ENCODE assay signal across 23 cellular contexts in the genomic region with DNA sequence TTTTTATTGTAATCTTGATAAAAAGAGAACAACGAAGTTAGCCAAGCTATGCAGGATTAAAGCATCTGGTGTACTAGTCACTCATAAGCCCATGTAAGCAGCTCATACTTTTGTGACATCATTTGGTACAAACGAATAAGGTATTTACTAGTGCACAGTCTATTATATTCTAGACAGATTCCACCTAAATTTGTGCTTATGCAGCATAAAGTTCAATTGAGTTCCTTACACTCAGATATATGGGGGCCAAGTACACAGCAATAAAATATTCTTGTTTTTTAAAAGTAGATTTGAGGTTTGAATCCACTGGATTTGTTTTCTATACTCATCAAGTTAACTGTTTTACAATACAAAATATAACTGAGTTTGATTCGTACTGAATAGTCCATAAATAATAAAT.
DNase-seq lines count a peak whose midpoint lies in the region; ATAC-seq, FAIRE-seq and TF ChIP-seq lines count a peak whose summit lies in the region.
"Had no signal": no experiment of that assay in that cellular context is flagged by ENCODE, and none has a peak within 500 bp of the region (broad histone marks: within the 10 kb centered on the region; RNA-seq: fewer than 3 reads in every experiment).

No MANE protein-coding gene starts in this region.

- no peaks in the 10 kb centered on the region for H3K79me1 ChIP-seq in IMR-90 (ENCODE audit: low read depth in 1 of 2, low read length in 2 of 2)

- no peak overlapping the region for H2AFZ ChIP-seq in IMR-90 (replicated peaks; ENCODE audit: low read length, poor library complexity)

- H3K4me1 ChIP-seq in A549 (0 out of 3 replicates have a peak, but pooled peaks cover 3% of the 10 kb centered on the region), IMR-90 (ENCODE audit: control insufficient read depth, insufficient read depth, low read length) (no peaks in the 10 kb centered on the region)
- H3K4me1 ChIP-seq: Caco-2 had no signal

- WGBS in A549 (ENCODE audit: missing lambda C conversion rate), result 0% methylated on average over 3 of the region's 3 CpGs
- 60% methylated on average over 1 of the region's 3 CpGs; no CpG with 5 or more reads in 1 of the 2 experiments for WGBS in IMR-90 (ENCODE audit: extremely low coverage in 2 of 2, insufficient read length in 1 of 2), 2 experiments

- dilution Hi-C loops in IMR-90 (cut with HindIII; ENCODE audit: low sequenced_read_pairs, unreplicated experiment), result no loop called here

- no peak overlapping the region for H2BK120ac ChIP-seq in IMR-90 (ENCODE audit: low read depth, low read length)

- intact Hi-C loops in IMR-90 (cut with micrococcal nuclease), result no loop called here

- TF ChIP-seq CTCF in A549 (IDR thresholded peaks at IDR 0.05) (no peak), IMR-90 (conservative IDR thresholded peaks at IDR 0.05; ENCODE audit: low read depth, low read length) (no peak), retinal pigment epithelial cell (conservative IDR thresholded peaks at IDR 0.05; ENCODE audit: low read depth, low read length) (no peak)

- no peak overlapping the region for H4K91ac ChIP-seq in IMR-90 (ENCODE audit: insufficient read depth, low read depth, low read length)

- H3K36me3 ChIP-seq in IMR-90 (ENCODE audit: control insufficient read depth, insufficient read depth, low read length), result no peaks in the 10 kb centered on the region
- H3K36me3 ChIP-seq: BLaER1 treated with 17β-estradiol and CSF1 and Interleukin-3, amounts not matched to agents 10 nM and 100 nM had no signal

- H3K9me3 ChIP-seq in A549, result no peaks in the 10 kb centered on the region
- 0 out of 2 replicates have a peak, but pooled peaks cover 2% of the 10 kb centered on the region for H3K9me3 ChIP-seq in IMR-90 (ENCODE audit: control insufficient read depth, insufficient read depth, low read length)
- H3K9me3 ChIP-seq: Caco-2 had no signal

- CTCF ChIA-PET in A549 (lab: Yijun Ruan, JAX), result interaction anchor here (0.5 kb wide), 1 partner anchor 173 kb away, joined by 3 read pairs; no protein-coding TSS in a partner anchor
- CTCF ChIA-PET in IMR-90 (lab: Yijun Ruan, JAX), result no interaction called here

- no peak overlapping the region for H3K14ac ChIP-seq in IMR-90 (replicated peaks; ENCODE audit: low read depth, low read length)

- in situ Hi-C loops in IMR-90 (cut with MboI; ENCODE audit: low sequenced_read_pairs), result no loop called here

- H2BK15ac ChIP-seq in IMR-90 (ENCODE audit: low read depth, low read length), result no peak overlapping the region

- TF ChIP-seq EP300 in A549 (IDR thresholded peaks at IDR 0.05), result no peak

- no peak overlapping the region for H3K56ac ChIP-seq in IMR-90 (ENCODE audit: extremely low read depth, insufficient read depth, low read length)

- H4K5ac ChIP-seq in IMR-90 (ENCODE audit: low read depth, low read length), result no peak overlapping the region

- POLR2A ChIA-PET in A549 (lab: Yijun Ruan, JAX) (no interaction called here), IMR-90 (lab: Charles Lee; ENCODE audit: unreplicated experiment) (no interaction called here)

- no peak overlapping the region for H2BK20ac ChIP-seq in IMR-90 (ENCODE audit: low read depth, low read length)

- TF ChIP-seq POLR2A in A549 (IDR thresholded peaks at IDR 0.05; ENCODE audit: low read length) (no peak), IMR-90 (IDR thresholded peaks at IDR 0.05; ENCODE audit: low read depth, low read length) (no peak)

- no peak overlapping the region for H3K4me2 ChIP-seq in A549
- no peak overlapping the region for H3K4me2 ChIP-seq in IMR-90 (ENCODE audit: low read depth, low read length)

- no peaks in the 10 kb centered on the region for H3K9me1 ChIP-seq in IMR-90 (ENCODE audit: insufficient read depth, low read length)

- no TSS peak for BruUV-seq in IMR-90 (replicated peaks; lab: Mats Ljungman, UMichigan)

- H3K23ac ChIP-seq in IMR-90 (ENCODE audit: low read depth, low read length), result no peak overlapping the region

- DNase-seq in A549 (ENCODE audit: low read depth in 1 of 2, low spot score in 1 of 2), result no peak
- DNase-seq in IMR-90, result no peak
- DNase-seq in retinal pigment epithelial cell (ENCODE audit: low read depth), result peak; percentile 54
- DNase-seq in NCI-H2227 (lab: John Stamatoyannopoulos, UW; ENCODE audit: unreplicated experiment), result no peak
- DNase-seq: 8988T; AML-193; Caco-2; CD4-positive, alpha-beta T cell; CD8-positive, alpha-beta T cell; DMS 273 treated with DMSO at 0.1 percent for 48 hours; DMS153; DMS53; DMS79; DND-41; EL; GDM1 had no signal

- no peak overlapping the region for H3K4me3 ChIP-seq in A549
- H3K4me3 ChIP-seq in IMR-90 (ENCODE audit: insufficient read depth, low read depth, low read length), result no peak overlapping the region
- no peak overlapping the region for H3K4me3 ChIP-seq in retinal pigment epithelial cell (ENCODE audit: low read length)
- H3K4me3 ChIP-seq: BLaER1 treated with 17β-estradiol and CSF1 and Interleukin-3, amounts not matched to agents 10 nM and 100 nM; GM12878 had no signal

- ATAC-seq in A549 (no peak), IMR-90 (ENCODE audit: low read depth) (no peak), GM18502 (IDR thresholded peaks at IDR 0.05; ENCODE audit: poor library complexity, unreplicated experiment) (no peak)
- ATAC-seq: CD8-positive, alpha-beta T cell; GM12878 had no signal

- H4K20me1 ChIP-seq in IMR-90 (ENCODE audit: insufficient read depth, low read length), result no peaks in the 10 kb centered on the region
- H4K20me1 ChIP-seq: BLaER1 treated with 17β-estradiol and CSF1 and Interleukin-3, amounts not matched to agents 10 nM and 100 nM had no signal

- no peak for TF ChIP-seq RAD21 in A549 (conservative IDR thresholded peaks at IDR 0.05 in 1 of 2, IDR thresholded peaks at IDR 0.05 in 1 of 2)
- TF ChIP-seq RAD21 in IMR-90 (IDR thresholded peaks at IDR 0.05; ENCODE audit: low read length), result no peak

- H3K27me3 ChIP-seq in IMR-90 (ENCODE audit: control insufficient read depth, insufficient read depth, low read length), result no peaks in the 10 kb centered on the region
- H3K27me3 ChIP-seq: BLaER1 treated with 17β-estradiol and CSF1 and Interleukin-3, amounts not matched to agents 10 nM and 100 nM had no signal

- FAIRE-seq in A549 (lab: Jason Lieb, UNC), result no peak
- FAIRE-seq: A204.1, GM12878, GM12892, GM19239 had no signal

- no peak overlapping the region for H2AK9ac ChIP-seq in IMR-90 (replicated peaks; ENCODE audit: low read depth, low read length, poor library complexity)

- no peak overlapping the region for H2AK5ac ChIP-seq in IMR-90 (ENCODE audit: low read depth, low read length)

- no peak overlapping the region for H3K4ac ChIP-seq in IMR-90 (ENCODE audit: low read depth, low read length)

- no peak overlapping the region for H4K8ac ChIP-seq in IMR-90 (ENCODE audit: low read depth in 2 of 2, low read length in 2 of 2)

- H3K9ac ChIP-seq in IMR-90 (ENCODE audit: low read depth, low read length), result no peak overlapping the region
- H3K9ac ChIP-seq: BLaER1 treated with 17β-estradiol and CSF1 and Interleukin-3, amounts not matched to agents 10 nM and 100 nM had no signal

- H3K27ac ChIP-seq in A549 (no peak overlapping the region), IMR-90 (ENCODE audit: insufficient read depth, low read length) (no peak overlapping the region)
- H3K27ac ChIP-seq: C4-2B had no signal

- H3K18ac ChIP-seq in IMR-90 (ENCODE audit: low read depth, low read length), result no peak overlapping the region

- no peak overlapping the region for H2BK5ac ChIP-seq in IMR-90 (ENCODE audit: low read depth, low read length, poor library complexity, severe bottlenecking)

TF ChIP-seq in A549, 52 proteins besides CTCF, POLR2A, EP300 and RAD21:
- peak; percentile 62 for TF ChIP-seq MAFK (IDR thresholded peaks at IDR 0.05; ENCODE audit: partially characterized antibody)
- TF ChIP-seq, protein P1, sequence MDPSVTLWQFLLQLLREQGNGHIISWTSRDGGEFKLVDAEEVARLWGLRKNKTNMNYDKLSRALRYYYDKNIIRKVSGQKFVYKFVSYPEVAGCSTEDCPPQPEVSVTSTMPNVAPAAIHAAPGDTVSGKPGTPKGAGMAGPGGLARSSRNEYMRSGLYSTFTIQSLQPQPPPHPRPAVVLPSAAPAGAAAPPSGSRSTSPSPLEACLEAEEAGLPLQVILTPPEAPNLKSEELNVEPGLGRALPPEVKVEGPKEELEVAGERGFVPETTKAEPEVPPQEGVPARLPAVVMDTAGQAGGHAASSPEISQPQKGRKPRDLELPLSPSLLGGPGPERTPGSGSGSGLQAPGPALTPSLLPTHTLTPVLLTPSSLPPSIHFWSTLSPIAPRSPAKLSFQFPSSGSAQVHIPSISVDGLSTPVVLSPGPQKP (IDR thresholded peaks at IDR 0.05; ENCODE audit: low read depth, low read length), result no peak
- TF ChIP-seq, protein P2, sequence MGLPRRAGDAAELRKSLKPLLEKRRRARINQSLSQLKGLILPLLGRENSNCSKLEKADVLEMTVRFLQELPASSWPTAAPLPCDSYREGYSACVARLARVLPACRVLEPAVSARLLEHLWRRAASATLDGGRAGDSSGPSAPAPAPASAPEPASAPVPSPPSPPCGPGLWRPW (IDR thresholded peaks at IDR 0.05), result no peak
- TF ChIP-seq JUNB (IDR thresholded peaks at IDR 0.05), result no peak

TF ChIP-seq in IMR-90, 13 proteins besides CTCF, POLR2A, EP300 and RAD21:
- no peak for TF ChIP-seq FOS (IDR thresholded peaks at IDR 0.05; ENCODE audit: low read depth, low read length)
- TF ChIP-seq MAFK (IDR thresholded peaks at IDR 0.05; ENCODE audit: low read depth, low read length), result peak; percentile 41
- TF ChIP-seq MAZ (IDR thresholded peaks at IDR 0.05; ENCODE audit: borderline replicate concordance, low read depth, low read length), result no peak
- no peak for TF ChIP-seq RCOR1 (IDR thresholded peaks at IDR 0.05; ENCODE audit: insufficient replicate concordance, low read length)
